In the genomic region with DNA sequence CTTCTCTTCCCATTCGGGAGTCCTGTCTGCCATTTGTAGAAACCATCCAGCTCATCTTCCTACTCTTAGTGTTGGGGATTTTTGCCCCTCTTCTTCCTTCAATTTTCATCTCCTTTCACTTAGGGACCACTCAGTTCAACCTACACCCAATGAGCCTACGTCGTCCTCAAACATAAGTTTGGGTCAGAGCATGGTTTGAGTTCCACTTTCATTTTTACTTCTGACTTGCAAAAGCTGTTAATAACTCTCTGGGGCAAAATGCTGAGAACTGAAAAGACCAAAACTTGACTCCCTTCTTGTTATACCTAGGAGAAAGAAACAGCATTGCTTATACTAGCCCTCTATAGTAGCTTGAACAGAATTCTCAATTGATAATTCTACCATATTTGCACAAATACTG, we compare ENCODE assay signal across 25 cellular contexts.
A peak's percentile ranks its signal among the peaks of the same experiment; 100 is the strongest.
DNase-seq lines count a peak whose midpoint lies in the region; ATAC-seq and TF ChIP-seq lines count a peak whose summit lies in the region.
"Had no signal": no experiment of that assay in that cellular context is flagged by ENCODE, and none has a peak within 500 bp of the region (broad histone marks: within the 10 kb centered on the region; RNA-seq: fewer than 3 reads in every experiment).

No MANE protein-coding gene starts in this region.

- no peaks in the 10 kb centered on the region for H3K9me2 ChIP-seq in Loucy (replicated peaks; ENCODE audit: low read depth, low read length)

- H3K4me1 ChIP-seq in Loucy (ENCODE audit: insufficient read depth, low read length, poor library complexity, severe bottlenecking), result peaks cover 9% of the 10 kb centered on the region
- H3K4me1 ChIP-seq: BLaER1, body of pancreas, right atrium auricular region had no signal

- H3K9me3 ChIP-seq in Loucy (ENCODE audit: insufficient read depth, low read depth, low read length), result no peaks in the 10 kb centered on the region
- H3K9me3 ChIP-seq: BLaER1, body of pancreas, neutrophil, right atrium auricular region, tibial artery had no signal

- peak overlapping the region; percentile 80 for H2AFZ ChIP-seq in Loucy (ENCODE audit: low read length)

- no peaks in the 10 kb centered on the region for H3K27me3 ChIP-seq in Loucy (ENCODE audit: insufficient read depth, low read length, poor library complexity, severe bottlenecking)
- H3K27me3 ChIP-seq: BLaER1, body of pancreas, neutrophil, right atrium auricular region, tibial artery had no signal

- no peaks in the 10 kb centered on the region for H4K20me1 ChIP-seq in Loucy (ENCODE audit: insufficient read depth, low read length, poor library complexity, severe bottlenecking)
- H4K20me1 ChIP-seq: BLaER1 had no signal

- H3K36me3 ChIP-seq in Loucy (ENCODE audit: insufficient read depth, low read length), result no peaks in the 10 kb centered on the region
- H3K36me3 ChIP-seq: BLaER1, neutrophil, right atrium auricular region, tibial artery had no signal

- no peaks in the 10 kb centered on the region for H3F3A ChIP-seq in Loucy (ENCODE audit: low read depth)

- peak overlapping the region; percentile 27 for H3K4me2 ChIP-seq in Loucy (ENCODE audit: low read depth, low read length, poor library complexity, severe bottlenecking)
- H3K4me2 ChIP-seq: BLaER1 had no signal

- no peak overlapping the region for H3K9ac ChIP-seq in Loucy (ENCODE audit: low read depth, low read length, poor library complexity, severe bottlenecking)
- H3K9ac ChIP-seq: BLaER1 had no signal

- peak overlapping the region; percentile 38 for H3K4me3 ChIP-seq in Loucy (ENCODE audit: low read length, poor library complexity, severe bottlenecking)
- peak overlapping the region; percentile 7 for H3K4me3 ChIP-seq in fibroblast of villous mesenchyme (ENCODE audit: low read depth, low read length)
- H3K4me3 ChIP-seq: BLaER1, body of pancreas, coronary artery, right atrium auricular region, tibial artery had no signal

- TF ChIP-seq CTCF in Loucy (conservative IDR thresholded peaks at IDR 0.05; ENCODE audit: low read length) (no peak), fibroblast of villous mesenchyme (IDR thresholded peaks at IDR 0.05; ENCODE audit: insufficient read depth, low read depth, low read length) (no peak)

- DNase-seq in NCI-H345 treated with DMSO at 0.1 percent for 48 hours (lab: John Stamatoyannopoulos, UW; ENCODE audit: unreplicated experiment) (peak; percentile 48), NCI-H345 (lab: John Stamatoyannopoulos, UW) (no peak), fibroblast of villous mesenchyme (ENCODE audit: low read depth) (no peak), NCI-H2227 (lab: John Stamatoyannopoulos, UW; ENCODE audit: unreplicated experiment) (no peak), NCI-H2029 (lab: John Stamatoyannopoulos, UW) (no peak)
- DNase-seq in activated effector memory CD4-positive, alpha-beta T cell treated with anti-CD3 and anti-CD28 coated beads, Interleukin-2, amount 50 U/mL, for 16 hours, result no peak
- DNase-seq: activated CD4-positive, alpha-beta memory T cell treated with anti-CD3 and anti-CD28 coated beads for 36 hours; activated naive CD8-positive, alpha-beta T cell treated with anti-CD3 and anti-CD28 coated beads for 36 hours; activated T-cell treated with anti-CD3 and anti-CD28 coated beads, Interleukin-2, amount 50 U/mL, for 24 hours; body of pancreas; foreskin fibroblast; GF-D8; left colon; NCI-H146; NCI-H226; NK-92 treated with Interleukin-12 subunit alpha and Interleukin-12 subunit beta, amount 100 ng/mL, for 24 hours; stimulated activated naive CD4-positive, alpha-beta T cell; tibial artery had no signal

- no peaks in the 10 kb centered on the region for H3K79me2 ChIP-seq in Loucy (ENCODE audit: insufficient read depth, low read length)

- ATAC-seq in GM18868 (IDR thresholded peaks at IDR 0.05; ENCODE audit: unreplicated experiment), result peak; percentile 86
- ATAC-seq: body of pancreas, HCT116, left colon had no signal
